In the genomic region with DNA sequence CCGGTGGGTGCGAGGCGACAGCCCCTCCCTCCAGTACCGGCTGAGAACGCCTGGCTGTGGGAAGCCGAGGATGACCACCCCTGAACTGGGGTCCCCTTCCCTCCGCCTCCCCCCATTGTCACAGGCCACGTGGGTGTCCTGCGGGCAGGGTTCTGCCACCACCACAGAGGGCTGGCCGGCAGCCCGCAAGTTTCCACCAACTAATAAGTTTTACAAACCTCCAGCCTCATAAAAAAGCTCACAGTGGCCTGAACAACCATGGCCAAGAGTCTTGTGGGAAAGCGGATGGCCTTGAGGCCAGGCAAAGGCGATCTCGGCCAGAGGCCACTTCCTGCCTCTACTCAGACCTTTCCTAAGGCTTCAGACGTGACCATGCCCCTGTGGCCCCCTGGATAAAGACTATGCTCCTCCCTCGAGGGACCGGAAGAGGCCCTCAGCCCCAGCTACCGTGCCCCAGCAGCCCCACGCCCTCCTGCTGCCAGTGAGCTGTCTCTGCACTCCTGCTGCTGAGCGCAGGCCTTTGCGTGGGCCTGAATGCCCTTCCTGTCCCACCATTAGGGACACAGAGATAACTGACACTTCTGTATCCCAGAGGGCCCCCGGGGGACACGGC, we compare ENCODE assay signal across 15 cellular contexts. TPM values are rescaled to one million over a fixed set of nuclear protein-coding genes. Genes with fewer than 3 reads are reported as not detected.
A peak's percentile ranks its signal among the peaks of the same experiment; 100 is the strongest.
DNase-seq lines count a peak whose midpoint lies in the region; ATAC-seq, FAIRE-seq and TF ChIP-seq lines count a peak whose summit lies in the region.
"Had no signal": no experiment of that assay in that cellular context is flagged by ENCODE, and none has a peak within 500 bp of the region (broad histone marks: within the 10 kb centered on the region; RNA-seq: fewer than 3 reads in every experiment).

No MANE protein-coding gene starts in this region.

- H3K4me1 ChIP-seq in SJSA1 (replicated peaks), result peaks cover 41% of the 10 kb centered on the region
- H3K4me1 ChIP-seq in cardiac muscle cell (ENCODE audit: low read depth), result peaks cover 19% of the 10 kb centered on the region

- H3K27me3 ChIP-seq in SJSA1 (replicated peaks) (no peaks in the 10 kb centered on the region), cardiac muscle cell (no peaks in the 10 kb centered on the region)

- H3K4me3 ChIP-seq in SJSA1 (no peak overlapping the region), cardiac muscle cell (no peak overlapping the region)
- H3K4me3 ChIP-seq: thoracic aorta had no signal

- DNase-seq in CMK (ENCODE audit: low read depth) (peak; percentile 97), SJSA1 (ENCODE audit: low read depth in 1 of 2, low spot score in 2 of 2) (peak; percentile 84 to 87), cardiac muscle cell (ENCODE audit: low read depth in 1 of 2, low spot score in 1 of 2) (peak in 1 of 2 donors; percentile 33), sciatic nerve (ENCODE audit: low spot score) (no peak), frontal cortex (ENCODE audit: low spot score in 2 of 2) (no peak), SW 1271 (lab: John Stamatoyannopoulos, UW) (no peak), NCI-H2029 (lab: John Stamatoyannopoulos, UW) (no peak)
- DNase-seq: activated gamma-delta T cell treated with Interleukin-2 at 50 U/mL for 16 hours; cortex of kidney; NCI-H187; stimulated activated CD4-positive, alpha-beta T cell treated with anti-CD3 and anti-CD28 coated beads, Interleukin-2, amount 100 ng/mL, for 48 hours had no signal

- intact Hi-C loops in sciatic nerve (cut with DNase I), result no loop called here

- H3K36me3 ChIP-seq in SJSA1 (no peaks in the 10 kb centered on the region), cardiac muscle cell (no peaks in the 10 kb centered on the region)
- H3K36me3 ChIP-seq: thoracic aorta had no signal

- no peak for TF ChIP-seq CTCF in cardiac muscle cell (IDR thresholded peaks at IDR 0.05; ENCODE audit: low read depth, low read length)

- no peak for FAIRE-seq in frontal cortex (lab: Jason Lieb, UNC)

- no peaks in the 10 kb centered on the region for H3K9me3 ChIP-seq in SJSA1 (replicated peaks)
- no peaks in the 10 kb centered on the region for H3K9me3 ChIP-seq in cardiac muscle cell (ENCODE audit: low read depth)
- H3K9me3 ChIP-seq: thoracic aorta had no signal

- H3K27ac ChIP-seq in SJSA1 (peak overlapping the region; percentile 85), cardiac muscle cell (peak overlapping the region; percentile 65)
- H3K27ac ChIP-seq: C4-2B, thoracic aorta had no signal

- peak; percentile 41 for ATAC-seq in sciatic nerve
- no peak for ATAC-seq in GM19397 (IDR thresholded peaks at IDR 0.05; ENCODE audit: unreplicated experiment)
- ATAC-seq: WTC11 had no signal

RNA-seq across cellular contexts. Expression of a gene that starts 46.1 kb away (rescaled TPM):
- total RNA-seq in SJSA1 (2014; rRNA removed; shearing (Covaris generic)), result not detected in 2 replicates
- total RNA-seq in cardiac muscle cell (24.0 and 28.8 TPM in 2 replicates), sciatic nerve (0.22 TPM), frontal cortex (not detected)
- 30.4 and 64.1 TPM in 2 replicates for polyA plus RNA-seq in cardiac muscle cell
- total RNA-seq: thoracic aorta had no signal

Comparison
In these comparisons a context has a peak if more than half of its experiments do, and no peak if none do; other contexts are left out.
1. DNase-seq: peak in CMK (single experiment) and SJSA1 (2 of 2); none in sciatic nerve (single experiment), frontal cortex (0 of 2), SW 1271 (0 of 2) and NCI-H2029 (single experiment).
2. RNA of a gene that starts 46.1 kb away (total RNA-seq): 24.0 to 28.8 TPM in cardiac muscle cell; 0.22 TPM in sciatic nerve (single experiment), not detected in SJSA1 and not detected in frontal cortex (single experiment); every median in the first group is over 10 times any median in the second.